15 cellular contexts compared by ENCODE assay signal in the genomic region with DNA sequence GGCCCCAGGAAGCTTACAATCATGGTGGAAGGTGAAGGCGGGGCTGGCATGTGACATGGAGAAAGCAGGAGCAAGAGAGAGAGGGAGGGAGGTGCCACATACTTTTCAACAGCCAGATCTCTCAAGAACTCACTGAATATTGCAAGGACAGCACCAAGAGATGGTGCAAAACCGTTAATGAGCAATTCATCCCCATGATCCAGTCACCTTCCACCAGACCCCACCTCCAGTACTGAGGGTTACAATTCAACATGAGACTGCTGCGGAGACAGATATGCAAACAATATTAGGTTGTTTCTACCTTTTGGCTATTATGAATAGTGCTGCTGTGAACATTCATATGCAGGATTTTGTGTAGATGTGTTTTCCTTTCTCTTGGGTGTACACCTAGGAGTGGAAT. TPM values are rescaled to one million over a fixed set of nuclear protein-coding genes. Genes with fewer than 3 reads are reported as not detected.
DNase-seq lines count a peak whose midpoint lies in the region; ATAC-seq, FAIRE-seq and TF ChIP-seq lines count a peak whose summit lies in the region.
"Had no signal": no experiment of that assay in that cellular context is flagged by ENCODE, and none has a peak within 500 bp of the region (broad histone marks: within the 10 kb centered on the region; RNA-seq: fewer than 3 reads in every experiment).

No MANE protein-coding gene starts in this region.

- H3K4me3 ChIP-seq in OCI-LY7 (ENCODE audit: low read depth, low read length, poor library complexity, severe bottlenecking) (peak overlapping the region; percentile 26), stomach (no peak overlapping the region)
- H3K4me3 ChIP-seq: GM23248 had no signal

- no peak overlapping the region for H2AFZ ChIP-seq in OCI-LY7 (ENCODE audit: low read length)
- H2AFZ ChIP-seq: GM23248 had no signal

- POLR2A ChIA-PET in OCI-LY7 (lab: Charles Lee), result interaction anchor here (0.6 to 4.0 kb wide), 12 partner anchors 9 to 69 kb away, joined by 3 to 63 read pairs (median 4); no protein-coding TSS in a partner anchor

- H3K27me3 ChIP-seq in stomach, result no peaks in the 10 kb centered on the region

- H3K4me2 ChIP-seq in OCI-LY7 (ENCODE audit: low read length), result peak overlapping the region; percentile 67

- DNase-seq in GM19239 (ENCODE audit: insufficient read length, low spot score) (no peak), OCI-LY7 (ENCODE audit: low spot score) (no peak), naive B cell (no peak), stomach (no peak)
- DNase-seq: GM23248, KBM-7, NCI-H187 treated with DMSO at 0.1 percent for 48 hours, NCI-H446, NCI-H748 treated with DMSO at 0.1 percent for 48 hours, SIG-M5, SW 1271 had no signal

- no peak for TF ChIP-seq POLR2A in stomach (IDR thresholded peaks at IDR 0.05)

- FAIRE-seq in GM19239 (lab: Jason Lieb, UNC), result peak; percentile 44

- WGBS in stomach, 5 donors, result 82 to 92% (median 90%) methylated on average over 3 of the region's 3 CpGs

- TF ChIP-seq EP300 in stomach (IDR thresholded peaks at IDR 0.05), result no peak

- H3K4me1 Mint-ChIP-seq in naive B cell, result peaks cover 85 to 100% (median 99%) of the 10 kb centered on the region in 3 donors

- H3K9me3 ChIP-seq in OCI-LY7 (ENCODE audit: low read length), result 0 out of 2 replicates have a peak, but pooled peaks cover 7% of the 10 kb centered on the region
- H3K9me3 ChIP-seq in stomach, result no peaks in the 10 kb centered on the region

- intact Hi-C loops in OCI-LY7 (cut with micrococcal nuclease; ENCODE audit: unreplicated experiment), result no loop called here
- intact Hi-C loops in stomach (cut with DNase I; ENCODE audit: low total_unique reads), result no loop called here

- peaks cover 0 to 5% (median 0%) of the 10 kb centered on the region in 7 donors for H3K9me3 Mint-ChIP-seq in naive B cell

- H3K36me3 ChIP-seq in OCI-LY7 (ENCODE audit: insufficient read depth, low read length) (peaks cover 69% of the 10 kb centered on the region), stomach (no peaks in the 10 kb centered on the region)

- peak overlapping the region; percentile 15 to 87 (median 54) for H3K4me3 Mint-ChIP-seq in naive B cell

- CTCF ChIA-PET in OCI-LY7 (lab: Charles Lee; ENCODE audit: unreplicated experiment), result interaction anchor here (0.6 to 1.6 kb wide), 2 partner anchors 25 to 135 kb away, joined by 3 read pairs; no protein-coding TSS in a partner anchor

- no peaks in the 10 kb centered on the region for H3K27me3 Mint-ChIP-seq in naive B cell

- peak overlapping the region; percentile 95 for H3K27ac ChIP-seq in OCI-LY7 (ENCODE audit: low read depth, low read length, poor library complexity, severe bottlenecking)
- H3K27ac ChIP-seq in stomach, result peak overlapping the region in 1 of 5 donors; percentile 38
- H3K27ac ChIP-seq: GM23248, HL-60 had no signal

- peaks cover 88% of the 10 kb centered on the region for H3K79me2 ChIP-seq in OCI-LY7 (ENCODE audit: insufficient read depth, low read depth, low read length)

- H3K36me3 Mint-ChIP-seq in naive B cell, result peaks cover 23 to 30% of the 10 kb centered on the region in 2 donors

- H3K9me2 ChIP-seq in OCI-LY7 (ENCODE audit: insufficient read depth, low read length), result no peaks in the 10 kb centered on the region

- no peak for TF ChIP-seq CTCF in OCI-LY7 (conservative IDR thresholded peaks at IDR 0.05; ENCODE audit: low read length)
- TF ChIP-seq CTCF in stomach (IDR thresholded peaks at IDR 0.05), result no peak

- peak overlapping the region; percentile 56 to 100 (median 96) for H3K27ac Mint-ChIP-seq in naive B cell

- H3K4me1 ChIP-seq in OCI-LY7 (ENCODE audit: insufficient read depth, low read length, poor library complexity, severe bottlenecking), result peaks cover 92% of the 10 kb centered on the region
- H3K4me1 ChIP-seq in stomach, result peaks cover 0 to 17% (median 0%) of the 10 kb centered on the region in 4 donors

- ATAC-seq in naive B cell (ENCODE audit: low read depth in 2 of 2) (no peak), HG03378 (IDR thresholded peaks at IDR 0.05; ENCODE audit: unreplicated experiment) (no peak), HG03432 (IDR thresholded peaks at IDR 0.05; ENCODE audit: unreplicated experiment) (no peak), HG03565 (IDR thresholded peaks at IDR 0.05; ENCODE audit: unreplicated experiment) (no peak)

- H4K20me1 ChIP-seq in OCI-LY7 (ENCODE audit: insufficient read depth, low read length), result no peaks in the 10 kb centered on the region

- BruUV-seq in OCI-LY7 (replicated peaks; lab: Mats Ljungman, UMichigan), result no TSS peak

RNA-seq across cellular contexts. Expression of gene PLCG2, which starts 28.7 kb away (rescaled TPM):
- 196 and 198 TPM in 2 replicates for total RNA-seq in OCI-LY7 (2014; rRNA removed; shearing (Covaris generic))
- total RNA-seq in OCI-LY7 (2022) (464 and 485 TPM in 2 replicates), stomach (10 to 100 TPM in 4 of 5 donors, 1 to 10 TPM in 1; 8.1 to 68.5 (median 14.6) TPM)
- polyA plus RNA-seq in naive B cell (ENCODE audit: low read depth in 6 of 6) (100 to 1,000 TPM in 2 of 6 donors, 10 to 100 TPM in 4; 65.1 to 119 (median 92.5) TPM), stomach (1 to 10 TPM in 2 of 3 donors, under 1 TPM in 1; 0.87 to 4.1 (median 2.0) TPM)
- total RNA-seq: GM23248 had no signal
